ENCODE assay signal across 29 cellular contexts in the genomic region with DNA sequence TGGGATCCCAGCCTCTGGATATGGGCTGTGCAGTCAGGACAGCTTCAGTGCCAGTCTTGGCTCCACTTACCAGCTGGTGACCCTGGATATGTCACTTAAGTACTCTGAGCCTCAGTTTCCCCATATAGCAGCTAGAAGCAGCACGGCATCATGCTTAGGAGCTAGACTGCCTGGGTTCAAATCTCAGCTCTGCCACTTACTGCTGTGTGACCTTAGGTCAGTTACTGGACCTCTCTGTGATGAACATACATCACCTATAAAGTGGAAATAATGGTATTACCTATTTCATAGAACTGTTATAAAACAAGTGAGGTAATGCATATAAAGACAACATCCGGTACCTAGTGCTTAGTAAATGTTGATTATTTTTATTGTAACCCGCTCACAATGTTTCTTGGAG.
"Had no signal": no experiment of that assay in that cellular context is flagged by ENCODE, and none has a peak within 500 bp of the region (broad histone marks: within the 10 kb centered on the region; RNA-seq: fewer than 3 reads in every experiment).

No MANE protein-coding gene starts in this region.

- H3K9me3 Mint-ChIP-seq: stimulated activated effector memory CD8-positive, alpha-beta T cell treated with anti-CD3 and anti-CD28 coated beads, Interleukin-12 subunit alpha, Interleukin-12 subunit beta, amount 100 ng/mL, for 72 hours; stimulated activated memory B cell treated with anti-CD40 and anti-IgM and Interleukin-4, amounts not matched to agents 10 μg/mL and 1 μg/mL and 100 μg/mL, for 72 hours; stimulated activated naive B cell treated with anti-CD40 and anti-IgM and Interleukin-4, amounts not matched to agents 10 μg/mL and 1 μg/mL and 100 μg/mL, for 72 hours; stimulated activated naive CD8-positive, alpha-beta T cell treated with anti-CD3 and anti-CD28 coated beads, Interleukin-15, amount 100 ng/mL, for 72 hours; stimulated activated naive CD8-positive, alpha-beta T cell treated with anti-CD3 and anti-CD28 coated beads, Interleukin-15, Interleukin-2, amounts not matched to agents 100 ng/mL and 50 ng/mL, for 24 hours; type B pancreatic cell had no signal

- H3K27me3 ChIP-seq: testis, thyroid gland, upper lobe of left lung, uterus, vagina had no signal

- H3K36me3 Mint-ChIP-seq: stimulated activated effector memory CD8-positive, alpha-beta T cell treated with anti-CD3 and anti-CD28 coated beads, Interleukin-12 subunit alpha, Interleukin-12 subunit beta, amount 100 ng/mL, for 72 hours; stimulated activated memory B cell treated with anti-CD40 and anti-IgM and Interleukin-4, amounts not matched to agents 10 μg/mL and 1 μg/mL and 100 μg/mL, for 72 hours; stimulated activated naive B cell treated with anti-CD40 and anti-IgM and Interleukin-4, amounts not matched to agents 10 μg/mL and 1 μg/mL and 100 μg/mL, for 72 hours; type B pancreatic cell had no signal

- H3K9me3 ChIP-seq: stomach, suprapubic skin, testis, thoracic aorta, thyroid gland, tibial artery, tibial nerve, transverse colon, upper lobe of left lung, upper lobe of right lung, uterus, vagina had no signal

- H3K4me3 Mint-ChIP-seq: stimulated activated effector memory CD8-positive, alpha-beta T cell treated with anti-CD3 and anti-CD28 coated beads, Interleukin-12 subunit alpha, Interleukin-12 subunit beta, amount 100 ng/mL, for 72 hours; stimulated activated memory B cell treated with anti-CD40 and anti-IgM and Interleukin-4, amounts not matched to agents 10 μg/mL and 1 μg/mL and 100 μg/mL, for 72 hours; stimulated activated naive B cell treated with anti-CD40 and anti-IgM and Interleukin-4, amounts not matched to agents 10 μg/mL and 1 μg/mL and 100 μg/mL, for 72 hours; stimulated activated naive CD8-positive, alpha-beta T cell treated with anti-CD3 and anti-CD28 coated beads, Interleukin-15, amount 100 ng/mL, for 72 hours; stimulated activated naive CD8-positive, alpha-beta T cell treated with anti-CD3 and anti-CD28 coated beads, Interleukin-15, Interleukin-2, amounts not matched to agents 100 ng/mL and 50 ng/mL, for 24 hours; type B pancreatic cell had no signal

- H3K27ac Mint-ChIP-seq: stimulated activated effector memory CD8-positive, alpha-beta T cell treated with anti-CD3 and anti-CD28 coated beads, Interleukin-12 subunit alpha, Interleukin-12 subunit beta, amount 100 ng/mL, for 72 hours; stimulated activated memory B cell treated with anti-CD40 and anti-IgM and Interleukin-4, amounts not matched to agents 10 μg/mL and 1 μg/mL and 100 μg/mL, for 72 hours; stimulated activated naive B cell treated with anti-CD40 and anti-IgM and Interleukin-4, amounts not matched to agents 10 μg/mL and 1 μg/mL and 100 μg/mL, for 72 hours; stimulated activated naive CD8-positive, alpha-beta T cell treated with anti-CD3 and anti-CD28 coated beads, Interleukin-15, amount 100 ng/mL, for 72 hours; stimulated activated naive CD8-positive, alpha-beta T cell treated with anti-CD3 and anti-CD28 coated beads, Interleukin-15, Interleukin-2, amounts not matched to agents 100 ng/mL and 50 ng/mL, for 24 hours; type B pancreatic cell had no signal

- H3K27me3 Mint-ChIP-seq: stimulated activated naive CD8-positive, alpha-beta T cell treated with anti-CD3 and anti-CD28 coated beads, Interleukin-15, Interleukin-2, amounts not matched to agents 100 ng/mL and 50 ng/mL, for 24 hours had no signal

- H3K36me3 ChIP-seq: stomach, suprapubic skin, thoracic aorta, thyroid gland, tibial artery, tibial nerve, transverse colon, upper lobe of left lung, upper lobe of right lung, uterus, vagina had no signal

- H3K4me1 Mint-ChIP-seq: stimulated activated memory B cell treated with anti-CD40 and anti-IgM and Interleukin-4, amounts not matched to agents 10 μg/mL and 1 μg/mL and 100 μg/mL, for 72 hours; stimulated activated naive B cell treated with anti-CD40 and anti-IgM and Interleukin-4, amounts not matched to agents 10 μg/mL and 1 μg/mL and 100 μg/mL, for 72 hours had no signal

- H3K4me1 ChIP-seq: thyroid gland, transverse colon, upper lobe of left lung, uterus had no signal

- H3K27ac ChIP-seq: stomach, suprapubic skin, testis, thoracic aorta, thyroid gland, tibial artery, tibial nerve, transverse colon, upper lobe of left lung, upper lobe of right lung, uterus, vagina had no signal

- DNase-seq: stimulated activated CD4-positive, alpha-beta T cell treated with anti-CD3 and anti-CD28 coated beads, Interleukin-2, amount 100 ng/mL, for 48 hours; stimulated activated CD4-positive, alpha-beta T cell treated with anti-CD3 and anti-CD28 coated beads, Interleukin-4, amount 100 ng/mL, for 1 hour; stimulated activated CD4-positive, alpha-beta T cell treated with anti-CD3 and anti-CD28 coated beads, Interleukin-4, amount 100 ng/mL, for 24 hours; stimulated activated CD4-positive, alpha-beta T cell treated with anti-CD3 and anti-CD28 coated beads, Interleukin-4, amount 100 ng/mL, for 4 hours; stimulated activated CD8-positive, alpha-beta memory T cell treated with anti-CD3 and anti-CD28 coated beads, Interleukin-4, amount 100 ng/mL, for 48 hours; stimulated activated naive B cell treated with anti-CD40 and anti-IgM and Interleukin-4, amounts not matched to agents 10 μg/mL and 1 μg/mL and 100 μg/mL, for 72 hours; stimulated activated naive CD4-positive, alpha-beta T cell; stimulated activated naive CD4-positive, alpha-beta T cell treated with Interleukin-2 at 50 U/mL for 16 hours; stimulated activated naive CD8-positive, alpha-beta T cell treated with anti-CD3 and anti-CD28 coated beads, Interleukin-15, amount 100 ng/mL, for 72 hours; stimulated activated naive CD8-positive, alpha-beta T cell treated with anti-CD3 and anti-CD28 coated beads, Interleukin-15, Interleukin-2, amounts not matched to agents 100 U/mL and 50 U/mL, for 24 hours; stomach; substantia nigra; testis; thyroid gland; tibial artery; transverse colon; trophoblast cell; upper lobe of left lung; upper lobe of right lung; uterus had no signal

- FAIRE-seq: urothelium cell line had no signal

- H3K4me3 ChIP-seq: stomach, suprapubic skin, testis, thoracic aorta, thyroid gland, tibial artery, tibial nerve, transverse colon, upper lobe of left lung, upper lobe of right lung, uterus, vagina had no signal

- ATAC-seq: stimulated activated effector memory CD8-positive, alpha-beta T cell treated with anti-CD3 and anti-CD28 coated beads, Interleukin-12 subunit alpha, Interleukin-12 subunit beta, amount 100 ng/mL, for 72 hours; stimulated activated memory B cell treated with anti-CD40 and anti-IgM and Interleukin-4, amounts not matched to agents 10 μg/mL and 1 μg/mL and 100 μg/mL, for 72 hours; stimulated activated naive B cell treated with anti-CD40 and anti-IgM and Interleukin-4, amounts not matched to agents 10 μg/mL and 1 μg/mL and 100 μg/mL, for 72 hours; stimulated activated naive CD8-positive, alpha-beta T cell treated with anti-CD3 and anti-CD28 coated beads, Interleukin-15, amount 100 ng/mL, for 72 hours; stimulated activated naive CD8-positive, alpha-beta T cell treated with anti-CD3 and anti-CD28 coated beads, Interleukin-15, Interleukin-2, amounts not matched to agents 100 U/mL and 50 U/mL, for 24 hours; upper lobe of right lung had no signal
